20 cellular contexts compared by ENCODE assay signal in the genomic region with DNA sequence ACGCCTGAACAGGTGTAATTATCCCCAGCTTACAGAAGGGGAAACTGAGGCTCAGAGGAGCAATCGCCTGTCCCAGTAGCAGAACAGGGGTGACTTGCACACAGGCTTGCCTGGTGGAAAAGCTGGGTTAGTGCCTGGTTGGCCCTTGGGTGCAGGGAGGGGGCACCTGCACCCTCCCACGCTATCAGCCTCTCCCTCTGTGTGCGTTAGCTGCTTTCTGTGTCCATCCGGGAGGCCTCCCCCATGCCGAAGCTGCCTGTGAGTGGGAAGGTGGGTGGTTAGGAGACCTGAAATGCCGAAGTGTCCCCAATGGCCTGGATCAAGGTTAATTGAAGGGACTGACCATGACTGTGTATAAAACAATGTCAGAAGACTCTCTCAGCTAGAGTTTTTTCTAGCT.
"Had no signal": no experiment of that assay in that cellular context is flagged by ENCODE, and none has a peak within 500 bp of the region (broad histone marks: within the 10 kb centered on the region; RNA-seq: fewer than 3 reads in every experiment).

No MANE protein-coding gene starts in this region.

- H3K9ac ChIP-seq: KMS-11 had no signal

- H3K4me3 ChIP-seq: K562 had no signal

- H3K27ac Mint-ChIP-seq: IgD-negative memory B cell had no signal

- H3K36me3 Mint-ChIP-seq: IgD-negative memory B cell had no signal

- H3K4me3 Mint-ChIP-seq: IgD-negative memory B cell had no signal

- H3K27ac ChIP-seq: HL-60, KMS-11, RWPE1 had no signal

- H3K4me1 Mint-ChIP-seq: IgD-negative memory B cell had no signal

- H3K9me3 Mint-ChIP-seq: IgD-negative memory B cell had no signal

- DNase-seq: Kasumi-1, MM.1S, NCI-H1092 treated with DMSO at 0.1 percent for 48 hours, NCI-H1436 treated with DMSO at 0.1 percent for 48 hours, NCI-H1694, NCI-H187 treated with DMSO at 0.1 percent for 48 hours, NCI-H2029 treated with DMSO at 0.1 percent for 48 hours, NCI-H2107, NCI-H2227 treated with DMSO at 0.1 percent for 48 hours, NCI-H510A, NCI-H524 treated with DMSO at 0.1 percent for 48 hours, NCI-H69, NCI-H774, PC-3, SHP77 had no signal
